ENCODE assay signal across 25 cellular contexts in the genomic region with DNA sequence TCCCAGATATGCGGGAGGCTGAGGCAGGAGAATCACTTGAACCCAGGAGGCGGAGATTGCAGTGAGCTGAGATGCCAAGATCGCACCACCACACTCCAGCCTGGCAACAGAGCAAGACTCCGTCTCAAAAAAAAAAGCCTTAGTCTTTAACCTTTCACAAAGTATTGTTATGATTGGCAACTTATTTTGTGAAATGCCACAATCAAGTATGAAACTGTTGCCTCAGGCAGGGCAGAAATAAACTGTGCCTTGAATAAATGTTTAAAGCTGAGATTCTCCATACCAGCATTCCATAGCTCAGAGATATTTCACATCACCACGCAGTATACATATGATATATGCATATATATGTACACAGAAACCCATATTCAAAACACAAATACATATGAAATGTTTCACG.
"Had no signal": no experiment of that assay in that cellular context is flagged by ENCODE, and none has a peak within 500 bp of the region (broad histone marks: within the 10 kb centered on the region; RNA-seq: fewer than 3 reads in every experiment).

No MANE protein-coding gene starts in this region.

- H3K27ac ChIP-seq: colonic mucosa, left ventricle myocardium inferior, neutrophil, pancreas, prostate gland, sigmoid colon, tibial artery, upper lobe of right lung had no signal

- H3K4me3 ChIP-seq: colonic mucosa, left ventricle myocardium inferior, lung, pancreas, prostate gland, sigmoid colon, tibial artery, upper lobe of right lung had no signal

- H3K27me3 ChIP-seq: colonic mucosa, neutrophil, pancreas, sigmoid colon, tibial artery, upper lobe of right lung had no signal

- H3K9me3 ChIP-seq: colonic mucosa, left ventricle myocardium inferior, neutrophil, pancreas, prostate gland, sigmoid colon, tibial artery, upper lobe of right lung had no signal

- H3K36me3 ChIP-seq: colonic mucosa, left ventricle myocardium inferior, neutrophil, pancreas, prostate gland, sigmoid colon, tibial artery, upper lobe of right lung had no signal

- H3K4me1 ChIP-seq: colonic mucosa, pancreas, prostate gland, sigmoid colon, upper lobe of right lung had no signal

- DNase-seq: activated B cell treated with CpG ODN at 0.5 μM for 24 hours; activated CD4-positive, alpha-beta T cell treated with anti-CD3 and anti-CD28 coated beads for 36 hours; activated CD8-positive, alpha-beta memory T cell treated with anti-CD3 and anti-CD28 coated beads, Interleukin-2, amount 10 ng/mL, durations not matched to agents 7 days and 5 days; activated CD8-positive, alpha-beta T cell treated with anti-CD3 and anti-CD28 coated beads, Interleukin-2, amount 10 ng/mL, durations not matched to agents 7 days and 5 days; activated naive CD8-positive, alpha-beta T cell treated with anti-CD3 and anti-CD28 coated beads, Interleukin-2, amount 50 U/mL, for 24 hours; activated T-cell treated with anti-CD3 and anti-CD28 coated beads, Interleukin-2, amount 50 U/mL, for 48 hours; colonic mucosa; effector memory CD8-positive, alpha-beta T cell; islet precursor cell; left ventricle myocardium inferior; naive B cell; nephron progenitor cell; pancreas; retina; sigmoid colon; small intestine; stimulated activated CD4-positive, alpha-beta T cell treated with anti-CD3 and anti-CD28 coated beads, Interleukin-4, amount 100 ng/mL, for 24 hours; stimulated activated naive CD8-positive, alpha-beta T cell treated with anti-CD3 and anti-CD28 coated beads, Interleukin-15, amount 100 ng/mL, for 72 hours; substantia nigra; T-helper 1 cell; tibial artery; upper lobe of right lung had no signal
